In genomic region chr21:17250651-17251294, GRCh38 we compare ENCODE assay signal across 18 cellular contexts.
DNase-seq lines count a peak whose midpoint lies in the region; ATAC-seq and TF ChIP-seq lines count a peak whose summit lies in the region.
"Had no signal": no experiment of that assay in that cellular context is flagged by ENCODE, and none has a peak within 500 bp of the region (broad histone marks: within the 10 kb centered on the region; RNA-seq: fewer than 3 reads in every experiment).

No MANE protein-coding gene starts in this region.

- intact Hi-C loops in head of caudate nucleus (cut with DNase I): no loop called here

- H3K36me3 Mint-ChIP-seq in nephron (ENCODE audit: low read depth): no peaks in the 10 kb centered on the region
- H3K36me3 Mint-ChIP-seq: activated naive CD4-positive, alpha-beta T cell treated with anti-CD3 and anti-CD28 coated beads, Interleukin-2, amount 50 U/mL, for 72 hours; CD4-positive, CD25-positive, alpha-beta regulatory T cell had no signal

- H3K9me3 Mint-ChIP-seq in nephron: peaks cover 5% of the 10 kb centered on the region

- H3K9me3 ChIP-seq in SJCRH30 (replicated peaks): no peaks in the 10 kb centered on the region
- H3K9me3 ChIP-seq in effector memory CD4-positive, alpha-beta T cell (ENCODE audit: control insufficient read depth, low read length): no peaks in the 10 kb centered on the region
- H3K9me3 ChIP-seq: upper lobe of right lung had no signal

- 0 out of 2 replicates have a peak, but pooled peaks cover 8% of the 10 kb centered on the region for H3K4me1 ChIP-seq in SJCRH30
- no peaks in the 10 kb centered on the region for H3K4me1 ChIP-seq in effector memory CD4-positive, alpha-beta T cell (ENCODE audit: control insufficient read depth, insufficient read depth, low read length, poor library complexity, severe bottlenecking)
- H3K4me1 ChIP-seq: upper lobe of right lung had no signal

- DNase-seq in NCI-H524 (lab: John Stamatoyannopoulos, UW) (peak; percentile 23 to 34), NCI-H524 treated with DMSO at 0.1 percent for 48 hours (lab: John Stamatoyannopoulos, UW) (no peak), NCI-H2029 (lab: John Stamatoyannopoulos, UW) (peak; percentile 86), SJCRH30 (peak; percentile 9 to 59), head of caudate nucleus (no peak)
- DNase-seq in effector memory CD4-positive, alpha-beta T cell: no peak
- DNase-seq: activated CD4-positive, alpha-beta T cell treated with anti-CD3 and anti-CD28 coated beads, Interleukin-2, amount 50 U/mL, for 48 hours; activated T-cell treated with anti-CD3 and anti-CD28 coated beads, Interleukin-2, amount 50 U/mL, for 48 hours; CD4-positive, CD25-positive, alpha-beta regulatory T cell; left colon; midbrain; NCI-H526; upper lobe of right lung had no signal

- H3K36me3 ChIP-seq in SJCRH30: no peaks in the 10 kb centered on the region
- H3K36me3 ChIP-seq in effector memory CD4-positive, alpha-beta T cell (ENCODE audit: control insufficient read depth, insufficient read depth, low read length): no peaks in the 10 kb centered on the region
- H3K36me3 ChIP-seq: upper lobe of right lung had no signal

- no peaks in the 10 kb centered on the region for H3K27me3 Mint-ChIP-seq in nephron (ENCODE audit: low read depth)
- H3K27me3 Mint-ChIP-seq: CD4-positive, CD25-positive, alpha-beta regulatory T cell; stimulated activated naive CD8-positive, alpha-beta T cell treated with anti-CD3 and anti-CD28 coated beads, Interleukin-15, Interleukin-2, amounts not matched to agents 100 ng/mL and 50 ng/mL, for 24 hours had no signal

- peaks cover 5% of the 10 kb centered on the region for H3K4me1 Mint-ChIP-seq in nephron
- H3K4me1 Mint-ChIP-seq: CD4-positive, CD25-positive, alpha-beta regulatory T cell had no signal

- H3K27me3 ChIP-seq in SJCRH30: no peaks in the 10 kb centered on the region
- no peaks in the 10 kb centered on the region for H3K27me3 ChIP-seq in effector memory CD4-positive, alpha-beta T cell (replicated peaks; ENCODE audit: control insufficient read depth, insufficient read depth, low read length, poor library complexity, severe bottlenecking)
- H3K27me3 ChIP-seq: upper lobe of right lung had no signal

- no peak for TF ChIP-seq CTCF in nephron (IDR thresholded peaks at IDR 0.05; ENCODE audit: unreplicated experiment in 3 of 3)

- H3K27ac ChIP-seq in SJCRH30: no peak overlapping the region
- no peak overlapping the region for H3K27ac ChIP-seq in effector memory CD4-positive, alpha-beta T cell (ENCODE audit: insufficient read depth, low read length, poor library complexity, severe bottlenecking)
- H3K27ac ChIP-seq: RWPE1, upper lobe of right lung had no signal

- no peak overlapping the region for H3K4me3 Mint-ChIP-seq in nephron
- H3K4me3 Mint-ChIP-seq: CD4-positive, CD25-positive, alpha-beta regulatory T cell; stimulated activated naive CD8-positive, alpha-beta T cell treated with anti-CD3 and anti-CD28 coated beads, Interleukin-15, Interleukin-2, amounts not matched to agents 100 ng/mL and 50 ng/mL, for 24 hours had no signal

- no peak overlapping the region for H3K4me3 ChIP-seq in SJCRH30
- H3K4me3 ChIP-seq in effector memory CD4-positive, alpha-beta T cell (ENCODE audit: insufficient read depth, low read depth, low read length, poor library complexity, severe bottlenecking): no peak overlapping the region
- H3K4me3 ChIP-seq: upper lobe of right lung had no signal

- peak overlapping the region in 2 of 3 experiments; percentile 23 to 41 for H3K27ac Mint-ChIP-seq in nephron
- H3K27ac Mint-ChIP-seq: activated naive CD4-positive, alpha-beta T cell treated with anti-CD3 and anti-CD28 coated beads, Interleukin-2, amount 50 U/mL, for 72 hours; CD4-positive, CD25-positive, alpha-beta regulatory T cell; stimulated activated naive CD8-positive, alpha-beta T cell treated with anti-CD3 and anti-CD28 coated beads, Interleukin-15, Interleukin-2, amounts not matched to agents 100 ng/mL and 50 ng/mL, for 24 hours had no signal

- ATAC-seq in HG02610 (IDR thresholded peaks at IDR 0.05; ENCODE audit: unreplicated experiment): no peak
- ATAC-seq: activated naive CD4-positive, alpha-beta T cell treated with anti-CD3 and anti-CD28 coated beads, Interleukin-2, amount 50 U/mL, for 72 hours; left colon; upper lobe of right lung had no signal

Comparison
In these comparisons a context has a peak if more than half of its experiments do, and no peak if none do; other contexts are left out.
1. DNase-seq: peak in NCI-H524 (2 of 2), NCI-H2029 (single experiment) and SJCRH30 (2 of 2); none in NCI-H524 treated with DMSO at 0.1 percent for 48 hours (single experiment), effector memory CD4-positive, alpha-beta T cell (0 of 3) and head of caudate nucleus (0 of 42).